Comparison of ENCODE assay signal across 2 cellular contexts in the genomic region with DNA sequence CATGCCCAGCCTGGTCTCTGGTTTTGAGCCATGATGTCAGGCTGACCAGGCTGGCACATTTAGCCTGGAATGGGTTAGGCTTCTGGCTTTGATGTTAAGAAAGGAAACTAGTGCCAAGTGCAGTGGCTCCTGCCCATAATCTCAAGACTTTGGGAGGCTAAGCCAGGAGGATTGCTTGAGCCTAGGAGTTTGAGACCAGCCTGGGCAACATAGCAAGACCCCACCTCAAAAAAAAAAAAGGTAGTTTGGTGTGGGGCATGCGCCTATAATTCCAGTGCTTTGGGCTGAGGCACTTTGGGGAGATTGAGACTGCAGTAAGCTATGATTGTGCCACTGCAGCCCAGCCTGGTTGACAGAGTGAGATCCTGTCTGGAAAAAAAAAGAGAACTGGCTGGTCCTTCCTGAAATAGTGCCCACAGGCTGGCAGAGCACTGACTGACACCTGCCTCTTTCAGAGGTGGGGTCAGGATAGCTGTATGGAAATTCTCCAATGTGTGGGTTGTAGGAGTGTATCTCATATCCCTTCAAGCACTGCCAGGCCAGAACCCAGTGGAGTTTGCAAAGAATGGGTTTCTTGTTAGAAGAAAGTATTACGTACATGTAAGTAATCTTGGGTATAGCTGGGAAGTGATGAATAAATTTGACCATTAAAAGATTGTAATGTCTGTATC.
TF ChIP-seq lines count a peak whose summit lies in the region.

No MANE protein-coding gene starts in this region.

TF ChIP-seq in HepG2, 621 proteins besides CTCF, POLR2A, EP300 and RAD21:
- peak; percentile 45; the same call in 1 of the 2 replicates for TF ChIP-seq ZNF121 (CRISPR knock-in tag; IDR thresholded peaks at IDR 0.05)
- no peak for TF ChIP-seq ZBTB20 (CRISPR knock-in tag; IDR thresholded peaks at IDR 0.05; ENCODE audit: borderline replicate concordance, low read depth)

TF ChIP-seq in IMR-90, 13 proteins besides CTCF, POLR2A, EP300 and RAD21:
- TF ChIP-seq BHLHE40 (IDR thresholded peaks at IDR 0.05; ENCODE audit: low read depth, low read length), result no peak
- TF ChIP-seq MAFK (IDR thresholded peaks at IDR 0.05; ENCODE audit: low read depth, low read length), result no peak
- no peak for TF ChIP-seq CEBPB (IDR thresholded peaks at IDR 0.05; ENCODE audit: low read depth, low read length)
- no peak for TF ChIP-seq MAZ (IDR thresholded peaks at IDR 0.05; ENCODE audit: borderline replicate concordance, low read depth, low read length)
- no peak for TF ChIP-seq SMC3 (IDR thresholded peaks at IDR 0.05; ENCODE audit: low read depth, low read length)
- TF ChIP-seq, protein P1, sequence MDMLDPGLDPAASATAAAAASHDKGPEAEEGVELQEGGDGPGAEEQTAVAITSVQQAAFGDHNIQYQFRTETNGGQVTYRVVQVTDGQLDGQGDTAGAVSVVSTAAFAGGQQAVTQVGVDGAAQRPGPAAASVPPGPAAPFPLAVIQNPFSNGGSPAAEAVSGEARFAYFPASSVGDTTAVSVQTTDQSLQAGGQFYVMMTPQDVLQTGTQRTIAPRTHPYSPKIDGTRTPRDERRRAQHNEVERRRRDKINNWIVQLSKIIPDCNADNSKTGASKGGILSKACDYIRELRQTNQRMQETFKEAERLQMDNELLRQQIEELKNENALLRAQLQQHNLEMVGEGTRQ (IDR thresholded peaks at IDR 0.05; ENCODE audit: low read depth, low read length), result no peak
- no peak for TF ChIP-seq RFX5 (IDR thresholded peaks at IDR 0.05; ENCODE audit: low read depth, low read length)
- no peak for TF ChIP-seq CHD1 (IDR thresholded peaks at IDR 0.05; ENCODE audit: low read depth, low read length)
- no peak for TF ChIP-seq NFE2L2 (IDR thresholded peaks at IDR 0.05; ENCODE audit: low read depth, low read length)
- TF ChIP-seq FOS (IDR thresholded peaks at IDR 0.05; ENCODE audit: low read depth, low read length), result no peak
- TF ChIP-seq, protein P2, sequence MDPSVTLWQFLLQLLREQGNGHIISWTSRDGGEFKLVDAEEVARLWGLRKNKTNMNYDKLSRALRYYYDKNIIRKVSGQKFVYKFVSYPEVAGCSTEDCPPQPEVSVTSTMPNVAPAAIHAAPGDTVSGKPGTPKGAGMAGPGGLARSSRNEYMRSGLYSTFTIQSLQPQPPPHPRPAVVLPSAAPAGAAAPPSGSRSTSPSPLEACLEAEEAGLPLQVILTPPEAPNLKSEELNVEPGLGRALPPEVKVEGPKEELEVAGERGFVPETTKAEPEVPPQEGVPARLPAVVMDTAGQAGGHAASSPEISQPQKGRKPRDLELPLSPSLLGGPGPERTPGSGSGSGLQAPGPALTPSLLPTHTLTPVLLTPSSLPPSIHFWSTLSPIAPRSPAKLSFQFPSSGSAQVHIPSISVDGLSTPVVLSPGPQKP (IDR thresholded peaks at IDR 0.05; ENCODE audit: borderline replicate concordance, low read depth, low read length), result no peak
- no peak for TF ChIP-seq RCOR1 (IDR thresholded peaks at IDR 0.05; ENCODE audit: insufficient replicate concordance, low read length)
- TF ChIP-seq MXI1 (IDR thresholded peaks at IDR 0.05; ENCODE audit: borderline replicate concordance, low read depth, low read length), result no peak
